16 cellular contexts compared by ENCODE assay signal in genomic region chr20:1242530-1242929, GRCh38. TPM values are rescaled to one million over a fixed set of nuclear protein-coding genes. Genes with fewer than 3 reads are reported as not detected.
A peak's percentile ranks its signal among the peaks of the same experiment; 100 is the strongest.
DNase-seq lines count a peak whose midpoint lies in the region; ATAC-seq and TF ChIP-seq lines count a peak whose summit lies in the region.
"Had no signal": no experiment of that assay in that cellular context is flagged by ENCODE, and none has a peak within 500 bp of the region (broad histone marks: within the 10 kb centered on the region; RNA-seq: fewer than 3 reads in every experiment).

No MANE protein-coding gene starts in this region.

- intact Hi-C loops in activated T-helper 1 cell treated with anti-CD3 and anti-CD28 coated beads, Interleukin-12 subunit alpha, Interleukin-12 subunit beta, Interleukin-2, Interleukin-4 antibody, amounts not matched to agents 30 ng/mL and 10 ng/mL and 1 ng/mL, durations not matched to agents 14 hours and 24 hours and 36 hours (cut with micrococcal nuclease), result no loop called here

- H3K4me3 ChIP-seq in AG09309 (ENCODE audit: control insufficient read depth, low read depth, low read length) (no peak overlapping the region), mesendoderm (ENCODE audit: low read length) (no peak overlapping the region)

- no peak overlapping the region for H2BK5ac ChIP-seq in mesendoderm (ENCODE audit: low read length)

- H3K27ac ChIP-seq in mesendoderm (ENCODE audit: low read depth, low read length), result no peak overlapping the region

- no peaks in the 10 kb centered on the region for H3K36me3 Mint-ChIP-seq in HFFc6 (ENCODE audit: low read depth)
- H3K36me3 Mint-ChIP-seq in activated T-helper 1 cell treated with anti-CD3 and anti-CD28 coated beads, Interleukin-12 subunit alpha, Interleukin-12 subunit beta, Interleukin-2, Interleukin-4 antibody, amounts not matched to agents 30 ng/mL and 10 ng/mL and 1 ng/mL, durations not matched to agents 14 hours and 24 hours and 36 hours (ENCODE audit: low read depth), result no peaks in the 10 kb centered on the region

- H3K4me2 ChIP-seq in mesendoderm (ENCODE audit: low read length), result no peak overlapping the region

- H4K8ac ChIP-seq in mesendoderm (ENCODE audit: low read depth, low read length), result no peak overlapping the region

- TF ChIP-seq CTCF in AG09309 (IDR thresholded peaks at IDR 0.05; ENCODE audit: control insufficient read depth, insufficient read depth, low read depth, low read length, missing control alignments) (no peak), HFFc6 (IDR thresholded peaks at IDR 0.05) (no peak)

- H3K36me3 ChIP-seq in mesendoderm (ENCODE audit: control insufficient read depth, insufficient read depth, low read length), result no peaks in the 10 kb centered on the region

- no CpG with 5 or more reads among the region's 2 CpGs for WGBS in mesendoderm (ENCODE audit: extremely low coverage, insufficient coverage, low lambda C conversion rate)

- H3K56ac ChIP-seq in mesendoderm (ENCODE audit: low read length), result no peak overlapping the region

- ATAC-seq in HG03159 (IDR thresholded peaks at IDR 0.05; ENCODE audit: unreplicated experiment) (no peak), GM19035 (IDR thresholded peaks at IDR 0.05; ENCODE audit: unreplicated experiment) (no peak), GM18505 (IDR thresholded peaks at IDR 0.05; ENCODE audit: unreplicated experiment) (no peak)
- ATAC-seq: activated CD4-positive, CD25-positive, alpha-beta regulatory T cell treated with anti-CD3 and anti-CD28 coated beads, Interleukin-2, amount 50 U/mL, for 24 hours had no signal

- peak; percentile 59 for DNase-seq in AG09309 (ENCODE audit: low read depth)
- DNase-seq in HFFc6, result peak; percentile 92
- DNase-seq in activated T-helper 1 cell treated with anti-CD3 and anti-CD28 coated beads, Interleukin-12 subunit alpha, Interleukin-12 subunit beta, Interleukin-2, Interleukin-4 antibody, amounts not matched to agents 30 ng/mL and 10 ng/mL and 1 ng/mL, durations not matched to agents 14 hours and 24 hours and 36 hours (ENCODE audit: low spot score), result no peak
- DNase-seq in glomerular visceral epithelial cell (ENCODE audit: extremely low spot score), result peak; percentile 80
- DNase-seq in mesendoderm, result no peak
- DNase-seq: activated gamma-delta T cell, MM.1S, NCI-H524 had no signal

- H3K9ac ChIP-seq in mesendoderm (ENCODE audit: low read length), result no peak overlapping the region

- H3K4ac ChIP-seq in mesendoderm (ENCODE audit: low read depth, low read length), result no peak overlapping the region

- no peaks in the 10 kb centered on the region for H3K4me1 ChIP-seq in mesendoderm (ENCODE audit: control insufficient read depth, low read depth, low read length)

- peaks cover 39% of the 10 kb centered on the region for H3K4me1 Mint-ChIP-seq in HFFc6 (ENCODE audit: low read depth)
- H3K4me1 Mint-ChIP-seq in activated T-helper 1 cell treated with anti-CD3 and anti-CD28 coated beads, Interleukin-12 subunit alpha, Interleukin-12 subunit beta, Interleukin-2, Interleukin-4 antibody, amounts not matched to agents 30 ng/mL and 10 ng/mL and 1 ng/mL, durations not matched to agents 14 hours and 24 hours and 36 hours (ENCODE audit: low read depth), result peaks cover 9% of the 10 kb centered on the region

- TF ChIP-seq POLR2A in GM18505 (IDR thresholded peaks at IDR 0.05; ENCODE audit: borderline replicate concordance, extremely low read depth, insufficient read depth, insufficient read length), result no peak

- H2BK120ac ChIP-seq in mesendoderm (ENCODE audit: low read depth, low read length), result no peak overlapping the region

- H3K23ac ChIP-seq in mesendoderm (ENCODE audit: low read length), result no peak overlapping the region

- H3K79me2 ChIP-seq in mesendoderm (ENCODE audit: control insufficient read depth, insufficient read depth, low read length), result no peaks in the 10 kb centered on the region

- no peak overlapping the region for H4K5ac ChIP-seq in mesendoderm (ENCODE audit: low read length)

- H3K27me3 Mint-ChIP-seq in HFFc6 (ENCODE audit: insufficient read depth), result no peaks in the 10 kb centered on the region
- H3K27me3 Mint-ChIP-seq in activated T-helper 1 cell treated with anti-CD3 and anti-CD28 coated beads, Interleukin-12 subunit alpha, Interleukin-12 subunit beta, Interleukin-2, Interleukin-4 antibody, amounts not matched to agents 30 ng/mL and 10 ng/mL and 1 ng/mL, durations not matched to agents 14 hours and 24 hours and 36 hours (ENCODE audit: insufficient read depth), result peaks cover 17% of the 10 kb centered on the region

- peak overlapping the region; percentile 84 for H3K27ac Mint-ChIP-seq in HFFc6
- H3K27ac Mint-ChIP-seq in activated T-helper 1 cell treated with anti-CD3 and anti-CD28 coated beads, Interleukin-12 subunit alpha, Interleukin-12 subunit beta, Interleukin-2, Interleukin-4 antibody, amounts not matched to agents 30 ng/mL and 10 ng/mL and 1 ng/mL, durations not matched to agents 14 hours and 24 hours and 36 hours, result peak overlapping the region; percentile 42

- no peaks in the 10 kb centered on the region for H3K27me3 ChIP-seq in mesendoderm (ENCODE audit: insufficient read depth, low read length, poor library complexity)

- H2BK15ac ChIP-seq in mesendoderm (replicated peaks; ENCODE audit: low read depth), result no peak overlapping the region

- H3K79me1 ChIP-seq in mesendoderm (ENCODE audit: low read length), result no peaks in the 10 kb centered on the region

- H3K18ac ChIP-seq in mesendoderm (ENCODE audit: low read length), result no peak overlapping the region

- H3K4me3 Mint-ChIP-seq in HFFc6, result peak overlapping the region; percentile 49; the same call in 1 of the 2 replicates
- no peak overlapping the region for H3K4me3 Mint-ChIP-seq in activated T-helper 1 cell treated with anti-CD3 and anti-CD28 coated beads, Interleukin-12 subunit alpha, Interleukin-12 subunit beta, Interleukin-2, Interleukin-4 antibody, amounts not matched to agents 30 ng/mL and 10 ng/mL and 1 ng/mL, durations not matched to agents 14 hours and 24 hours and 36 hours

- H2AK5ac ChIP-seq in mesendoderm (ENCODE audit: low read length), result no peak overlapping the region

- no peaks in the 10 kb centered on the region for H3K9me3 Mint-ChIP-seq in HFFc6
- H3K9me3 Mint-ChIP-seq in activated T-helper 1 cell treated with anti-CD3 and anti-CD28 coated beads, Interleukin-12 subunit alpha, Interleukin-12 subunit beta, Interleukin-2, Interleukin-4 antibody, amounts not matched to agents 30 ng/mL and 10 ng/mL and 1 ng/mL, durations not matched to agents 14 hours and 24 hours and 36 hours, result no peaks in the 10 kb centered on the region

RNA-seq across cellular contexts. Expression of gene RAD21L1, which starts 16.7 kb away (rescaled TPM):
- total RNA-seq in HFFc6 (2021; fragmentation: NEBNext Ultra II Directional; extraction: Animal tissue kit (Norgen Biotek cat#: 25700)), result under 1 TPM; 0.35 to 0.89 (median 0.56) TPM
- not detected in 2 replicates for total RNA-seq in activated T-helper 1 cell treated with anti-CD3 and anti-CD28 coated beads, Interleukin-12 subunit alpha, Interleukin-12 subunit beta, Interleukin-2, Interleukin-4 antibody, amounts not matched to agents 30 ng/mL and 10 ng/mL and 1 ng/mL, durations not matched to agents 14 hours and 24 hours and 36 hours
- 0.06 TPM for polyA plus RNA-seq in mesendoderm (2013, experiment 1 of 2)
- 0.11 TPM for polyA plus RNA-seq in mesendoderm (2013, experiment 2 of 2)
- total RNA-seq: skeletal muscle tissue, ureter had no signal

RNA-seq across cellular contexts. Expression of gene SNPH, which starts 23.6 kb away (rescaled TPM):
- total RNA-seq in HFFc6 (2021; fragmentation: NEBNext Ultra II Directional; extraction: Animal tissue kit (Norgen Biotek cat#: 25700)), result 10 to 100 TPM; 12.0 to 15.3 (median 13.3) TPM
- total RNA-seq in activated T-helper 1 cell treated with anti-CD3 and anti-CD28 coated beads, Interleukin-12 subunit alpha, Interleukin-12 subunit beta, Interleukin-2, Interleukin-4 antibody, amounts not matched to agents 30 ng/mL and 10 ng/mL and 1 ng/mL, durations not matched to agents 14 hours and 24 hours and 36 hours, result 2.1 and 2.5 TPM in 2 replicates
- polyA plus RNA-seq in mesendoderm (2013, experiment 1 of 2), result 0.51 TPM
- polyA plus RNA-seq in mesendoderm (2013, experiment 2 of 2), result 0.60 TPM

RNA-seq across cellular contexts. Expression of gene C20orf202, which starts 39.3 kb away (rescaled TPM):
- not detected for total RNA-seq in HFFc6 (2021; fragmentation: NEBNext Ultra II Directional; extraction: Animal tissue kit (Norgen Biotek cat#: 25700))
- not detected in 2 replicates for total RNA-seq in activated T-helper 1 cell treated with anti-CD3 and anti-CD28 coated beads, Interleukin-12 subunit alpha, Interleukin-12 subunit beta, Interleukin-2, Interleukin-4 antibody, amounts not matched to agents 30 ng/mL and 10 ng/mL and 1 ng/mL, durations not matched to agents 14 hours and 24 hours and 36 hours
- polyA plus RNA-seq in mesendoderm (2013, experiment 1 of 2), result not detected
- polyA plus RNA-seq in mesendoderm (2013, experiment 2 of 2), result not detected
- total RNA-seq: myocyte, SK-MEL-5 had no signal

RNA-seq across cellular contexts. Expression of gene TMEM74B, which starts 57.7 kb away (rescaled TPM):
- not detected for total RNA-seq in HFFc6 (2021; fragmentation: NEBNext Ultra II Directional; extraction: Animal tissue kit (Norgen Biotek cat#: 25700))
- 0.36 and 0.61 TPM in 2 replicates for total RNA-seq in activated T-helper 1 cell treated with anti-CD3 and anti-CD28 coated beads, Interleukin-12 subunit alpha, Interleukin-12 subunit beta, Interleukin-2, Interleukin-4 antibody, amounts not matched to agents 30 ng/mL and 10 ng/mL and 1 ng/mL, durations not matched to agents 14 hours and 24 hours and 36 hours
- 1.0 TPM for polyA plus RNA-seq in mesendoderm (2013, experiment 1 of 2)
- polyA plus RNA-seq in mesendoderm (2013, experiment 2 of 2), result 0.85 TPM
- total RNA-seq: myocyte had no signal

Comparison
In these comparisons a context has a peak if more than half of its experiments do, and no peak if none do; other contexts are left out.
1. DNase-seq: peak in AG09309 (single experiment), HFFc6 (single experiment) and glomerular visceral epithelial cell (single experiment); none in activated T-helper 1 cell treated with anti-CD3 and anti-CD28 coated beads, Interleukin-12 subunit alpha, Interleukin-12 subunit beta, Interleukin-2, Interleukin-4 antibody, amounts not matched to agents 30 ng/mL and 10 ng/mL and 1 ng/mL, durations not matched to agents 14 hours and 24 hours and 36 hours (single experiment) and mesendoderm (single experiment).